10 cellular contexts compared by ENCODE assay signal in genomic region chr16:379183-379960, GRCh38. TPM values are rescaled to one million over a fixed set of nuclear protein-coding genes. Genes with fewer than 3 reads are reported as not detected.
DNase-seq lines count a peak whose midpoint lies in the region; ATAC-seq and TF ChIP-seq lines count a peak whose summit lies in the region.
"Had no signal": no experiment of that assay in that cellular context is flagged by ENCODE, and none has a peak within 500 bp of the region (broad histone marks: within the 10 kb centered on the region; RNA-seq: fewer than 3 reads in every experiment).

No MANE protein-coding gene starts in this region.

- H3K36me3 Mint-ChIP-seq in GM23338 (ENCODE audit: low read depth) (peaks cover 12% of the 10 kb centered on the region; the same call in 2 of the 3 replicates), brain (no peaks in the 10 kb centered on the region)
- H3K36me3 Mint-ChIP-seq in naive thymus-derived CD4-positive, alpha-beta T cell: peaks cover 0 to 3% (median 0%) of the 10 kb centered on the region in 5 donors

- TF ChIP-seq CTCF in GM23338 (conservative IDR thresholded peaks at IDR 0.05; ENCODE audit: low read depth in 2 of 2): no peak
- TF ChIP-seq CTCF in brain (conservative IDR thresholded peaks at IDR 0.05): no peak
- TF ChIP-seq CTCF in adrenal gland (IDR thresholded peaks at IDR 0.05): no peak

- WGBS in adrenal gland, 4 donors: 81 to 89% (median 85%) methylated on average over 7 to 16 of the region's 16 CpGs

- H3K9me3 Mint-ChIP-seq in GM23338: no peaks in the 10 kb centered on the region; the same call in 2 of the 3 replicates
- no peaks in the 10 kb centered on the region for H3K9me3 Mint-ChIP-seq in brain
- no peaks in the 10 kb centered on the region for H3K9me3 Mint-ChIP-seq in naive thymus-derived CD4-positive, alpha-beta T cell
- H3K9me3 Mint-ChIP-seq: T-helper 1 cell treated with Interleukin-12 subunit alpha and Interleukin-12 subunit beta and Interleukin-4 antibody, amounts not matched to agents 30 μg/mL and 1 μg/mL, for 36 hours had no signal

- H3K4me3 Mint-ChIP-seq in GM23338 (peak overlapping the region; percentile 83), brain (peak overlapping the region in 3 of 5 experiments; percentile 18 to 80 (median 80))
- peak overlapping the region in 9 of 10 donors; percentile 77 to 97 (median 88) for H3K4me3 Mint-ChIP-seq in naive thymus-derived CD4-positive, alpha-beta T cell

- ATAC-seq in GM23338 (peak; percentile 73), HG03135 (IDR thresholded peaks at IDR 0.05; ENCODE audit: unreplicated experiment) (no peak), HG03520 (IDR thresholded peaks at IDR 0.05; ENCODE audit: unreplicated experiment) (no peak)
- ATAC-seq in naive thymus-derived CD4-positive, alpha-beta T cell: no peak

- H3K27me3 ChIP-seq in GM23338 (ENCODE audit: insufficient read depth) (no peaks in the 10 kb centered on the region), adrenal gland (no peaks in the 10 kb centered on the region)
- H3K27me3 ChIP-seq in naive thymus-derived CD4-positive, alpha-beta T cell (ENCODE audit: control insufficient read depth in 2 of 2, insufficient read depth in 2 of 2, low read length in 2 of 2): no peaks in the 10 kb centered on the region

- H3K36me3 ChIP-seq in GM23338 (ENCODE audit: insufficient read depth) (peaks cover 3% of the 10 kb centered on the region; the same call in 1 of the 2 replicates), adrenal gland (replicated peaks in 1 of 2) (peaks cover 0 to 29% of the 10 kb centered on the region in 2 donors)
- H3K36me3 ChIP-seq in naive thymus-derived CD4-positive, alpha-beta T cell (ENCODE audit: control insufficient read depth in 2 of 3, insufficient read depth in 3 of 3, low read length in 3 of 3): peaks cover 0 to 37% (median 8%) of the 10 kb centered on the region in 3 experiments

- peak overlapping the region; percentile 95; the same call in 1 of the 2 replicates for H3K4me3 ChIP-seq in GM23338
- H3K4me3 ChIP-seq in naive thymus-derived CD4-positive, alpha-beta T cell (ENCODE audit: low read length): peak overlapping the region; percentile 61
- H3K4me3 ChIP-seq in adrenal gland: no peak overlapping the region

- peaks cover 19% of the 10 kb centered on the region for H3K4me1 ChIP-seq in GM23338 (ENCODE audit: insufficient read depth)
- H3K4me1 ChIP-seq in naive thymus-derived CD4-positive, alpha-beta T cell (ENCODE audit: control insufficient read depth in 2 of 2, insufficient read depth in 2 of 2, low read length in 2 of 2): peaks cover 18 to 23% of the 10 kb centered on the region in 2 donors
- H3K4me1 ChIP-seq in adrenal gland (replicated peaks in 1 of 2): peaks cover 15 to 36% of the 10 kb centered on the region in 2 donors

- DNase-seq in GM23338 (ENCODE audit: low spot score) (peak; percentile 88), NCI-H2029 (lab: John Stamatoyannopoulos, UW) (peak; percentile 92), adrenal gland (no peak), HuH-7.5 (ENCODE audit: low spot score) (no peak)
- no peak for DNase-seq in naive thymus-derived CD4-positive, alpha-beta T cell
- DNase-seq: hippocampal formation had no signal

- POLR2A ChIA-PET in naive thymus-derived CD4-positive, alpha-beta T cell (lab: Charles Lee): interaction anchor here (0.7 to 7.7 kb wide), 11 partner anchors 8 to 1776 kb away, joined by 3 to 120 read pairs (median 3); partner anchors contain the start of genes DECR2, MRPL28, NME4 and RPS2

- H3K4me2 ChIP-seq in GM23338: peak overlapping the region; percentile 90

- peaks cover 5% of the 10 kb centered on the region for H4K20me1 ChIP-seq in GM23338 (replicated peaks; ENCODE audit: insufficient read depth)

- H3F3A ChIP-seq in GM23338 (replicated peaks; ENCODE audit: low read depth): peaks cover 24% of the 10 kb centered on the region

- H3K9me2 ChIP-seq in GM23338 (ENCODE audit: insufficient read depth): no peaks in the 10 kb centered on the region

- no peak for TF ChIP-seq POLR2A in adrenal gland (IDR thresholded peaks at IDR 0.05)

- H2AFZ ChIP-seq in GM23338: no peak overlapping the region

- H3K27ac ChIP-seq in GM23338 (ENCODE audit: low read depth) (no peak overlapping the region), adrenal gland (no peak overlapping the region)
- H3K27ac ChIP-seq in naive thymus-derived CD4-positive, alpha-beta T cell (ENCODE audit: low read depth, low read length): peak overlapping the region; percentile 81

- H3K27me3 Mint-ChIP-seq in GM23338 (ENCODE audit: insufficient read depth, low read depth, poor library complexity): peaks cover 24% of the 10 kb centered on the region
- H3K27me3 Mint-ChIP-seq in brain: peaks cover 3% of the 10 kb centered on the region
- H3K27me3 Mint-ChIP-seq in naive thymus-derived CD4-positive, alpha-beta T cell: peaks cover 0 to 11% (median 0%) of the 10 kb centered on the region in 5 donors

- H3K4me1 Mint-ChIP-seq in GM23338 (peaks cover 26% of the 10 kb centered on the region), brain (peaks cover 29% of the 10 kb centered on the region)
- H3K4me1 Mint-ChIP-seq in naive thymus-derived CD4-positive, alpha-beta T cell: peaks cover 7 to 29% (median 22%) of the 10 kb centered on the region in 7 donors

- H3K27ac Mint-ChIP-seq in GM23338 (no peak overlapping the region), brain (no peak overlapping the region)
- peak overlapping the region in 8 of 9 donors; percentile 33 to 98 (median 96) for H3K27ac Mint-ChIP-seq in naive thymus-derived CD4-positive, alpha-beta T cell
- H3K27ac Mint-ChIP-seq: T-helper 1 cell treated with Interleukin-12 subunit alpha and Interleukin-12 subunit beta and Interleukin-4 antibody, amounts not matched to agents 30 μg/mL and 1 μg/mL, for 36 hours had no signal

- CTCF ChIA-PET in naive thymus-derived CD4-positive, alpha-beta T cell (lab: Charles Lee): interaction anchor here (0.6 kb wide), 1 partner anchor 19 kb away, joined by 8 read pairs; no protein-coding TSS in a partner anchor

- intact Hi-C loops in naive thymus-derived CD4-positive, alpha-beta T cell (cut with micrococcal nuclease): no loop called here
- intact Hi-C loops in adrenal gland (cut with DNase I): no loop called here

- no peaks in the 10 kb centered on the region for H3K9me3 ChIP-seq in naive thymus-derived CD4-positive, alpha-beta T cell (ENCODE audit: control insufficient read depth in 2 of 3, low read length in 3 of 3)
- H3K9me3 ChIP-seq in adrenal gland (replicated peaks in 1 of 3): no peaks in the 10 kb centered on the region

- H3K79me2 ChIP-seq in GM23338 (replicated peaks; ENCODE audit: insufficient read depth): peaks cover 29% of the 10 kb centered on the region

TF ChIP-seq in GM23338, 12 proteins besides CTCF, POLR2A, EP300 and RAD21 (continues in another document):
- TF ChIP-seq JUNB (IDR thresholded peaks at IDR 0.05; ENCODE audit: unreplicated experiment) (no peak), CREB1 (CRISPR knock-in tag; IDR thresholded peaks at IDR 0.05; ENCODE audit: low read depth) (no peak)

RNA-seq across cellular contexts. Expression of gene PGAP6, which starts 2.4 kb away (rescaled TPM):
- 98.7 and 112 TPM in 2 replicates for total RNA-seq in GM23338 (2014; rRNA removed; shearing (Covaris generic))
- polyA plus RNA-seq in GM23338 (2016; fragmentation: Nextera tagmentation; extraction: Ambion mirVana) (25.1 and 29.5 TPM in 2 replicates), brain (ENCODE audit: insufficient read depth, low read depth, low replicate concordance) (28.1 TPM), adrenal gland (10 to 100 TPM; 18.2 to 55.5 (median 39.0) TPM)
- 100 to 1,000 TPM in 1 of 5 experiments, 10 to 100 TPM in 4; 32.2 to 107 (median 89.4) TPM for total RNA-seq in naive thymus-derived CD4-positive, alpha-beta T cell
- 10 to 100 TPM; 17.0 to 52.4 TPM for polyA plus RNA-seq in naive thymus-derived CD4-positive, alpha-beta T cell
- total RNA-seq in adrenal gland: 10 to 100 TPM; 31.7 to 66.7 (median 47.5) TPM

RNA-seq across cellular contexts. Expression of gene MRPL28, which starts 9.0 kb away (rescaled TPM):
- 115 and 169 TPM in 2 replicates for total RNA-seq in GM23338 (2014; rRNA removed; shearing (Covaris generic))
- polyA plus RNA-seq in GM23338 (2016; fragmentation: Nextera tagmentation; extraction: Ambion mirVana): 129 and 135 TPM in 2 replicates
- polyA plus RNA-seq in brain (ENCODE audit: insufficient read depth, low read depth, low replicate concordance): 147 TPM
- 10 to 100 TPM; 21.9 to 86.2 (median 26.5) TPM for total RNA-seq in naive thymus-derived CD4-positive, alpha-beta T cell
- 10 to 100 TPM; 44.1 to 71.7 TPM for polyA plus RNA-seq in naive thymus-derived CD4-positive, alpha-beta T cell
- 100 to 1,000 TPM in 3 of 8 donors, 10 to 100 TPM in 5; 65.2 to 132 (median 81.4) TPM for total RNA-seq in adrenal gland
- 100 to 1,000 TPM in 2 of 3 donors, 10 to 100 TPM in 1; 42.9 to 155 (median 123) TPM for polyA plus RNA-seq in adrenal gland

RNA-seq across cellular contexts. Expression of gene NME4, which starts 17.6 kb away (rescaled TPM):
- total RNA-seq in GM23338 (2014; rRNA removed; shearing (Covaris generic)): 228 and 249 TPM in 2 replicates
- polyA plus RNA-seq in GM23338 (2016; fragmentation: Nextera tagmentation; extraction: Ambion mirVana) (511 and 521 TPM in 2 replicates), brain (ENCODE audit: insufficient read depth, low read depth, low replicate concordance) (61.3 TPM), adrenal gland (100 to 1,000 TPM in 2 of 3 donors, 10 to 100 TPM in 1; 67.8 to 492 (median 347) TPM)
- total RNA-seq in naive thymus-derived CD4-positive, alpha-beta T cell: 10 to 100 TPM; 40.2 to 58.1 (median 42.9) TPM
- polyA plus RNA-seq in naive thymus-derived CD4-positive, alpha-beta T cell: 10 to 100 TPM; 76.7 to 88.6 TPM
- 100 to 1,000 TPM; 127 to 214 (median 157) TPM for total RNA-seq in adrenal gland

RNA-seq across cellular contexts. Expression of gene DECR2, which starts 22.3 kb away (rescaled TPM):
- total RNA-seq in GM23338 (2014; rRNA removed; shearing (Covaris generic)): 17.9 and 26.9 TPM in 2 replicates
- polyA plus RNA-seq in GM23338 (2016; fragmentation: Nextera tagmentation; extraction: Ambion mirVana) (19.0 and 20.3 TPM in 2 replicates), brain (ENCODE audit: insufficient read depth, low read depth, low replicate concordance) (7.7 TPM), adrenal gland (100 to 1,000 TPM in 2 of 3 donors, 1 to 10 TPM in 1; 5.9 to 143 (median 105) TPM)
- 10 to 100 TPM in 3 of 5 experiments, 1 to 10 TPM in 2; 7.9 to 13.8 (median 11.6) TPM for total RNA-seq in naive thymus-derived CD4-positive, alpha-beta T cell
- polyA plus RNA-seq in naive thymus-derived CD4-positive, alpha-beta T cell: 1 to 10 TPM; 7.8 to 7.9 TPM
- 10 to 100 TPM; 29.6 to 65.5 (median 41.7) TPM for total RNA-seq in adrenal gland

RNA-seq across cellular contexts. Expression of gene AXIN1, which starts 26.8 kb away (rescaled TPM):
- total RNA-seq in GM23338 (2014; rRNA removed; shearing (Covaris generic)): 50.6 and 54.5 TPM in 2 replicates
- polyA plus RNA-seq in GM23338 (2016; fragmentation: Nextera tagmentation; extraction: Ambion mirVana): 14.3 and 15.0 TPM in 2 replicates
- polyA plus RNA-seq in brain (ENCODE audit: insufficient read depth, low read depth, low replicate concordance): 21.6 TPM
- total RNA-seq in naive thymus-derived CD4-positive, alpha-beta T cell: 10 to 100 TPM; 25.6 to 45.9 (median 37.5) TPM
- 1 to 10 TPM; 1.2 to 2.5 TPM for polyA plus RNA-seq in naive thymus-derived CD4-positive, alpha-beta T cell
- total RNA-seq in adrenal gland: 10 to 100 TPM; 13.7 to 22.4 (median 20.4) TPM
- 10 to 100 TPM in 2 of 3 donors, 1 to 10 TPM in 1; 5.6 to 16.3 (median 13.8) TPM for polyA plus RNA-seq in adrenal gland

Comparison
In these comparisons a context has a peak if more than half of its experiments do, and no peak if none do; other contexts are left out.
1. DNase-seq: peak in GM23338 (single experiment) and NCI-H2029 (single experiment); none in naive thymus-derived CD4-positive, alpha-beta T cell (0 of 9), adrenal gland (0 of 7) and HuH-7.5 (single experiment).
2. H3K4me3 ChIP-seq: peak in GM23338 (single experiment) and naive thymus-derived CD4-positive, alpha-beta T cell (single experiment); none in adrenal gland (0 of 4).
3. H3K27ac Mint-ChIP-seq: peak in naive thymus-derived CD4-positive, alpha-beta T cell (8 of 9); none in GM23338 (single experiment) and brain (0 of 5).
4. Peak in every context shown above with its lines, with median percentiles within 50 percentile points of each other: H3K4me3 Mint-ChIP-seq.